In the genomic region with DNA sequence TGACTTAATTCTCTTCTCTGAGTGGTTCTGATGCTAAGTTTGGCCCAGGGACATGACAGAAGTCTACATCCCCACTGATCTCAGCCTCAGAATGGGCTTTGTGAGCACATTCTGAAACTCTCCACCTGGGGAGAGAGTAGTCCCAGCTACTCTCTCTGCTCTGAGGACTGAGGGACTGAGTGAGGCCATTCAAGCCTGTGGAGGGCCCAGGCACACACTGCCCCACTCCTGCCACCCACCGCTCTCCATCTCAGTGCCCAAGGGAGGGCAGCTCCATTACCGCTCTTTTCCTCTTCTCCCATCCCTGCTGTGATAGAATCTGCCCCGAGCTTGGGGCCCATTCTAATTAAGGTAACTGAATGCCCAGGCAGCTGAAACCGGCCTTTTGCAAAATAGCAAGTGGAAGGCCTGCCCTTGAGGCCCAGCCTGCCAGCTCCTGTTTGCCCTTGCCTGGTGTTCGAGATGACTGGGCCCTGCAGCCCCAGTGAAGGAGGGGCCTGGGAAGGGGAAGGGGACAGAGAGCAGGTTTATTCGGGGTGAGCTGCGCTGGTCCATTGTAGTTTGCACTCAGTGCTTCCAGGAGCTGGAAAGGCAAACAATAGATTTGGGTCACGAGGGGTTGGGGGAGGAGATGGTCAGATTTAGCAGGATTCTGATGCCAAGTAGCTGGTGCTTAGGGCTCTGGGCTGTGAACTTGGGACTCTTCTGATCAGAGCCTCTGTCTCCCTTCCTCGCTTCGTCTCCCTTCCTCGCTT, we compare ENCODE assay signal across 2 cellular contexts.
TF ChIP-seq lines count a peak whose summit lies in the region.

No MANE protein-coding gene starts in this region.

TF ChIP-seq in SK-N-SH, 30 proteins besides CTCF, POLR2A, EP300 and RAD21 (continued from another document):
- TF ChIP-seq, protein P1, sequence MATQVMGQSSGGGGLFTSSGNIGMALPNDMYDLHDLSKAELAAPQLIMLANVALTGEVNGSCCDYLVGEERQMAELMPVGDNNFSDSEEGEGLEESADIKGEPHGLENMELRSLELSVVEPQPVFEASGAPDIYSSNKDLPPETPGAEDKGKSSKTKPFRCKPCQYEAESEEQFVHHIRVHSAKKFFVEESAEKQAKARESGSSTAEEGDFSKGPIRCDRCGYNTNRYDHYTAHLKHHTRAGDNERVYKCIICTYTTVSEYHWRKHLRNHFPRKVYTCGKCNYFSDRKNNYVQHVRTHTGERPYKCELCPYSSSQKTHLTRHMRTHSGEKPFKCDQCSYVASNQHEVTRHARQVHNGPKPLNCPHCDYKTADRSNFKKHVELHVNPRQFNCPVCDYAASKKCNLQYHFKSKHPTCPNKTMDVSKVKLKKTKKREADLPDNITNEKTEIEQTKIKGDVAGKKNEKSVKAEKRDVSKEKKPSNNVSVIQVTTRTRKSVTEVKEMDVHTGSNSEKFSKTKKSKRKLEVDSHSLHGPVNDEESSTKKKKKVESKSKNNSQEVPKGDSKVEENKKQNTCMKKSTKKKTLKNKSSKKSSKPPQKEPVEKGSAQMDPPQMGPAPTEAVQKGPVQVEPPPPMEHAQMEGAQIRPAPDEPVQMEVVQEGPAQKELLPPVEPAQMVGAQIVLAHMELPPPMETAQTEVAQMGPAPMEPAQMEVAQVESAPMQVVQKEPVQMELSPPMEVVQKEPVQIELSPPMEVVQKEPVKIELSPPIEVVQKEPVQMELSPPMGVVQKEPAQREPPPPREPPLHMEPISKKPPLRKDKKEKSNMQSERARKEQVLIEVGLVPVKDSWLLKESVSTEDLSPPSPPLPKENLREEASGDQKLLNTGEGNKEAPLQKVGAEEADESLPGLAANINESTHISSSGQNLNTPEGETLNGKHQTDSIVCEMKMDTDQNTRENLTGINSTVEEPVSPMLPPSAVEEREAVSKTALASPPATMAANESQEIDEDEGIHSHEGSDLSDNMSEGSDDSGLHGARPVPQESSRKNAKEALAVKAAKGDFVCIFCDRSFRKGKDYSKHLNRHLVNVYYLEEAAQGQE (IDR thresholded peaks at IDR 0.05; ENCODE audit: low read depth, low read length), result no peak
- TF ChIP-seq ELF1 (IDR thresholded peaks at IDR 0.05) (no peak), TAF1 (IDR thresholded peaks at IDR 0.05; ENCODE audit: borderline replicate concordance, low read depth, low read length) (no peak), NFIC (IDR thresholded peaks at IDR 0.05; ENCODE audit: borderline replicate concordance) (no peak), SMC3 (IDR thresholded peaks at IDR 0.05; ENCODE audit: low read depth, low read length) (no peak), FOXM1 (IDR thresholded peaks at IDR 0.05; ENCODE audit: low read depth) (no peak), YY1 (IDR thresholded peaks at IDR 0.05; ENCODE audit: low read depth) (no peak), POLR2AphosphoS5 (IDR thresholded peaks at IDR 0.05; ENCODE audit: low read depth, low read length) (no peak), RXRA (IDR thresholded peaks at IDR 0.05; ENCODE audit: borderline replicate concordance, low read depth) (no peak)
- TF ChIP-seq, protein P2, sequence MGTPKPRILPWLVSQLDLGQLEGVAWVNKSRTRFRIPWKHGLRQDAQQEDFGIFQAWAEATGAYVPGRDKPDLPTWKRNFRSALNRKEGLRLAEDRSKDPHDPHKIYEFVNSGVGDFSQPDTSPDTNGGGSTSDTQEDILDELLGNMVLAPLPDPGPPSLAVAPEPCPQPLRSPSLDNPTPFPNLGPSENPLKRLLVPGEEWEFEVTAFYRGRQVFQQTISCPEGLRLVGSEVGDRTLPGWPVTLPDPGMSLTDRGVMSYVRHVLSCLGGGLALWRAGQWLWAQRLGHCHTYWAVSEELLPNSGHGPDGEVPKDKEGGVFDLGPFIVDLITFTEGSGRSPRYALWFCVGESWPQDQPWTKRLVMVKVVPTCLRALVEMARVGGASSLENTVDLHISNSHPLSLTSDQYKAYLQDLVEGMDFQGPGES (IDR thresholded peaks at IDR 0.05; ENCODE audit: low read depth, low read length), result no peak

TF ChIP-seq in SK-N-SH treated with all-trans-retinoic acid at 6 μM for 48 hours, 23 proteins besides CTCF, POLR2A, EP300 and RAD21 (continued from another document):
- TF ChIP-seq, protein P3, sequence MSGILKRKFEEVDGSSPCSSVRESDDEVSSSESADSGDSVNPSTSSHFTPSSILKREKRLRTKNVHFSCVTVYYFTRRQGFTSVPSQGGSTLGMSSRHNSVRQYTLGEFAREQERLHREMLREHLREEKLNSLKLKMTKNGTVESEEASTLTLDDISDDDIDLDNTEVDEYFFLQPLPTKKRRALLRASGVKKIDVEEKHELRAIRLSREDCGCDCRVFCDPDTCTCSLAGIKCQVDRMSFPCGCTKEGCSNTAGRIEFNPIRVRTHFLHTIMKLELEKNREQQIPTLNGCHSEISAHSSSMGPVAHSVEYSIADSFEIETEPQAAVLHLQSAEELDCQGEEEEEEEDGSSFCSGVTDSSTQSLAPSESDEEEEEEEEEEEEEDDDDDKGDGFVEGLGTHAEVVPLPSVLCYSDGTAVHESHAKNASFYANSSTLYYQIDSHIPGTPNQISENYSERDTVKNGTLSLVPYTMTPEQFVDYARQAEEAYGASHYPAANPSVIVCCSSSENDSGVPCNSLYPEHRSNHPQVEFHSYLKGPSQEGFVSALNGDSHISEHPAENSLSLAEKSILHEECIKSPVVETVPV (CRISPR knock-in tag; IDR thresholded peaks at IDR 0.05), result no peak
- no peak for TF ChIP-seq ZNF565 (CRISPR knock-in tag; conservative IDR thresholded peaks at IDR 0.05; ENCODE audit: low read depth)
- TF ChIP-seq BACH2 (CRISPR knock-in tag; IDR thresholded peaks at IDR 0.05; ENCODE audit: borderline replicate concordance), result no peak
- no peak for TF ChIP-seq OSR1 (CRISPR knock-in tag; IDR thresholded peaks at IDR 0.05)
- TF ChIP-seq, protein P4, sequence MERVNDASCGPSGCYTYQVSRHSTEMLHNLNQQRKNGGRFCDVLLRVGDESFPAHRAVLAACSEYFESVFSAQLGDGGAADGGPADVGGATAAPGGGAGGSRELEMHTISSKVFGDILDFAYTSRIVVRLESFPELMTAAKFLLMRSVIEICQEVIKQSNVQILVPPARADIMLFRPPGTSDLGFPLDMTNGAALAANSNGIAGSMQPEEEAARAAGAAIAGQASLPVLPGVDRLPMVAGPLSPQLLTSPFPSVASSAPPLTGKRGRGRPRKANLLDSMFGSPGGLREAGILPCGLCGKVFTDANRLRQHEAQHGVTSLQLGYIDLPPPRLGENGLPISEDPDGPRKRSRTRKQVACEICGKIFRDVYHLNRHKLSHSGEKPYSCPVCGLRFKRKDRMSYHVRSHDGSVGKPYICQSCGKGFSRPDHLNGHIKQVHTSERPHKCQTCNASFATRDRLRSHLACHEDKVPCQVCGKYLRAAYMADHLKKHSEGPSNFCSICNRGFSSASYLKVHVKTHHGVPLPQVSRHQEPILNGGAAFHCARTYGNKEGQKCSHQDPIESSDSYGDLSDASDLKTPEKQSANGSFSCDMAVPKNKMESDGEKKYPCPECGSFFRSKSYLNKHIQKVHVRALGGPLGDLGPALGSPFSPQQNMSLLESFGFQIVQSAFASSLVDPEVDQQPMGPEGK (CRISPR knock-in tag; IDR thresholded peaks at IDR 0.05; ENCODE audit: borderline replicate concordance), result no peak
- no peak for TF ChIP-seq PPARA (CRISPR knock-in tag; IDR thresholded peaks at IDR 0.05; ENCODE audit: borderline replicate concordance)
- TF ChIP-seq, protein P5, sequence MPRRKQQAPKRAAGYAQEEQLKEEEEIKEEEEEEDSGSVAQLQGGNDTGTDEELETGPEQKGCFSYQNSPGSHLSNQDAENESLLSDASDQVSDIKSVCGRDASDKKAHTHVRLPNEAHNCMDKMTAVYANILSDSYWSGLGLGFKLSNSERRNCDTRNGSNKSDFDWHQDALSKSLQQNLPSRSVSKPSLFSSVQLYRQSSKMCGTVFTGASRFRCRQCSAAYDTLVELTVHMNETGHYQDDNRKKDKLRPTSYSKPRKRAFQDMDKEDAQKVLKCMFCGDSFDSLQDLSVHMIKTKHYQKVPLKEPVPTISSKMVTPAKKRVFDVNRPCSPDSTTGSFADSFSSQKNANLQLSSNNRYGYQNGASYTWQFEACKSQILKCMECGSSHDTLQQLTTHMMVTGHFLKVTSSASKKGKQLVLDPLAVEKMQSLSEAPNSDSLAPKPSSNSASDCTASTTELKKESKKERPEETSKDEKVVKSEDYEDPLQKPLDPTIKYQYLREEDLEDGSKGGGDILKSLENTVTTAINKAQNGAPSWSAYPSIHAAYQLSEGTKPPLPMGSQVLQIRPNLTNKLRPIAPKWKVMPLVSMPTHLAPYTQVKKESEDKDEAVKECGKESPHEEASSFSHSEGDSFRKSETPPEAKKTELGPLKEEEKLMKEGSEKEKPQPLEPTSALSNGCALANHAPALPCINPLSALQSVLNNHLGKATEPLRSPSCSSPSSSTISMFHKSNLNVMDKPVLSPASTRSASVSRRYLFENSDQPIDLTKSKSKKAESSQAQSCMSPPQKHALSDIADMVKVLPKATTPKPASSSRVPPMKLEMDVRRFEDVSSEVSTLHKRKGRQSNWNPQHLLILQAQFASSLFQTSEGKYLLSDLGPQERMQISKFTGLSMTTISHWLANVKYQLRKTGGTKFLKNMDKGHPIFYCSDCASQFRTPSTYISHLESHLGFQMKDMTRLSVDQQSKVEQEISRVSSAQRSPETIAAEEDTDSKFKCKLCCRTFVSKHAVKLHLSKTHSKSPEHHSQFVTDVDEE (CRISPR knock-in tag; IDR thresholded peaks at IDR 0.05), result no peak
- no peak for TF ChIP-seq GLIS3 (CRISPR knock-in tag; IDR thresholded peaks at IDR 0.05)
- TF ChIP-seq RARB (CRISPR knock-in tag; IDR thresholded peaks at IDR 0.05), result no peak
